19 cellular contexts compared by ENCODE assay signal in genomic region chr7:776381-776780, GRCh38. TPM values are rescaled to one million over a fixed set of nuclear protein-coding genes. Genes with fewer than 3 reads are reported as not detected.
A peak's percentile ranks its signal among the peaks of the same experiment; 100 is the strongest.
DNase-seq lines count a peak whose midpoint lies in the region; ATAC-seq, FAIRE-seq and TF ChIP-seq lines count a peak whose summit lies in the region.
"Had no signal": no experiment of that assay in that cellular context is flagged by ENCODE, and none has a peak within 500 bp of the region (broad histone marks: within the 10 kb centered on the region; RNA-seq: fewer than 3 reads in every experiment).

No MANE protein-coding gene starts in this region.

- no peak overlapping the region for H3K4me3 Mint-ChIP-seq in stimulated activated naive B cell treated with anti-CD40 and anti-IgM and Interleukin-4, amounts not matched to agents 10 μg/mL and 1 μg/mL and 100 μg/mL, for 72 hours
- no peak overlapping the region for H3K4me3 Mint-ChIP-seq in endothelial cell (ENCODE audit: unreplicated experiment)
- H3K4me3 Mint-ChIP-seq: CD4-positive, CD25-positive, alpha-beta regulatory T cell; CD8-positive, alpha-beta memory T cell had no signal

- no peak overlapping the region for H3K4me3 ChIP-seq in RWPE2 (ENCODE audit: severe bottlenecking)
- no peak overlapping the region for H3K4me3 ChIP-seq in kidney (ENCODE audit: low read length in 2 of 2)
- H3K4me3 ChIP-seq: HAP-1 had no signal

- no peaks in the 10 kb centered on the region for H3K27me3 Mint-ChIP-seq in stimulated activated naive B cell treated with anti-CD40 and anti-IgM and Interleukin-4, amounts not matched to agents 10 μg/mL and 1 μg/mL and 100 μg/mL, for 72 hours
- peaks cover 4% of the 10 kb centered on the region for H3K27me3 Mint-ChIP-seq in endothelial cell (ENCODE audit: unreplicated experiment)
- H3K27me3 Mint-ChIP-seq: CD4-positive, CD25-positive, alpha-beta regulatory T cell; CD8-positive, alpha-beta memory T cell had no signal

- no peaks in the 10 kb centered on the region for H3K4me1 Mint-ChIP-seq in stimulated activated naive B cell treated with anti-CD40 and anti-IgM and Interleukin-4, amounts not matched to agents 10 μg/mL and 1 μg/mL and 100 μg/mL, for 72 hours
- no peaks in the 10 kb centered on the region for H3K4me1 Mint-ChIP-seq in endothelial cell (ENCODE audit: unreplicated experiment)
- H3K4me1 Mint-ChIP-seq: CD8-positive, alpha-beta memory T cell had no signal

- H3K27ac Mint-ChIP-seq in stimulated activated naive B cell treated with anti-CD40 and anti-IgM and Interleukin-4, amounts not matched to agents 10 μg/mL and 1 μg/mL and 100 μg/mL, for 72 hours = peak overlapping the region; percentile 56
- H3K27ac Mint-ChIP-seq in endothelial cell (ENCODE audit: unreplicated experiment) = no peak overlapping the region
- H3K27ac Mint-ChIP-seq: CD8-positive, alpha-beta memory T cell had no signal

- DNase-seq in D341Med (ENCODE audit: low spot score) (peak; percentile 36), RWPE2 (ENCODE audit: low spot score) (peak; percentile 40), kidney (peak; percentile 49), endothelial cell (ENCODE audit: low spot score) (no peak)
- DNase-seq in stimulated activated naive B cell treated with anti-CD40 and anti-IgM and Interleukin-4, amounts not matched to agents 10 μg/mL and 1 μg/mL and 100 μg/mL, for 72 hours = no peak
- DNase-seq: ACHN; BE2C; C1 segment of cervical spinal cord; CD4-positive, CD25-positive, alpha-beta regulatory T cell; CD8-positive, alpha-beta memory T cell; COR-L47 had no signal

- intact Hi-C loops in kidney (cut with DNase I) = no loop called here

- H3K36me3 ChIP-seq in RWPE2 (ENCODE audit: low read depth) (peaks cover 46% of the 10 kb centered on the region), kidney (ENCODE audit: control insufficient read depth in 1 of 2, insufficient read depth in 2 of 2, low read length in 2 of 2) (peaks cover 11 to 12% of the 10 kb centered on the region in 2 donors)

- no peak overlapping the region for H3K27ac ChIP-seq in RWPE2 (ENCODE audit: poor library complexity, severe bottlenecking)
- H3K27ac ChIP-seq in kidney (ENCODE audit: low read depth in 2 of 2, low read length in 2 of 2) = no peak overlapping the region

- TF ChIP-seq CTCF in RWPE2 (IDR thresholded peaks at IDR 0.05; ENCODE audit: poor library complexity, severe bottlenecking) (no peak), kidney (IDR thresholded peaks at IDR 0.05; ENCODE audit: borderline replicate concordance, extremely low read depth, insufficient read depth) (no peak), endothelial cell (IDR thresholded peaks at IDR 0.05; ENCODE audit: unreplicated experiment) (no peak)

- FAIRE-seq in kidney (lab: Jason Lieb, UNC) = no peak
- FAIRE-seq: D721Med, G401.6, GM12892, GM18507, H1 had no signal

- H3K27me3 ChIP-seq in RWPE2 (ENCODE audit: insufficient read depth, poor library complexity, severe bottlenecking) = no peaks in the 10 kb centered on the region
- H3K27me3 ChIP-seq: BE2C had no signal

- no peak overlapping the region for H3K9ac ChIP-seq in kidney (ENCODE audit: low read length in 2 of 2)

- ATAC-seq in RWPE2 (ENCODE audit: low read depth) = no peak
- no peak for ATAC-seq in stimulated activated naive B cell treated with anti-CD40 and anti-IgM and Interleukin-4, amounts not matched to agents 10 μg/mL and 1 μg/mL and 100 μg/mL, for 72 hours (replicated peaks)
- ATAC-seq in GM18858 (IDR thresholded peaks at IDR 0.05; ENCODE audit: unreplicated experiment) = no peak
- no peak for ATAC-seq in HG02798 (IDR thresholded peaks at IDR 0.05; ENCODE audit: poor library complexity, unreplicated experiment)

- peaks cover 37 to 44% of the 10 kb centered on the region in 2 donors for H3K36me3 Mint-ChIP-seq in stimulated activated naive B cell treated with anti-CD40 and anti-IgM and Interleukin-4, amounts not matched to agents 10 μg/mL and 1 μg/mL and 100 μg/mL, for 72 hours
- H3K36me3 Mint-ChIP-seq in endothelial cell (ENCODE audit: low read depth, unreplicated experiment) = peaks cover 18% of the 10 kb centered on the region

- no peaks in the 10 kb centered on the region for H3K9me3 Mint-ChIP-seq in stimulated activated naive B cell treated with anti-CD40 and anti-IgM and Interleukin-4, amounts not matched to agents 10 μg/mL and 1 μg/mL and 100 μg/mL, for 72 hours
- H3K9me3 Mint-ChIP-seq in endothelial cell (ENCODE audit: unreplicated experiment) = no peaks in the 10 kb centered on the region
- H3K9me3 Mint-ChIP-seq: CD4-positive, CD25-positive, alpha-beta regulatory T cell; CD8-positive, alpha-beta memory T cell had no signal

- H3K4me1 ChIP-seq in RWPE2 (ENCODE audit: insufficient read depth, poor library complexity, severe bottlenecking) (no peaks in the 10 kb centered on the region), kidney (ENCODE audit: control insufficient read depth in 1 of 2, insufficient read depth in 1 of 2, low read depth in 1 of 2, low read length in 2 of 2) (peaks cover 10 to 13% of the 10 kb centered on the region in 2 donors)
- H3K4me1 ChIP-seq: HAP-1 had no signal

- H3K9me3 ChIP-seq in RWPE2 (ENCODE audit: severe bottlenecking) = no peaks in the 10 kb centered on the region
- no peaks in the 10 kb centered on the region for H3K9me3 ChIP-seq in kidney (ENCODE audit: control insufficient read depth in 1 of 2, low read length in 2 of 2)
- H3K9me3 ChIP-seq: BE2C, HAP-1 had no signal

RNA-seq across cellular contexts. Expression of gene PRKAR1B, which starts 49.3 kb away (rescaled TPM):
- 15.9 TPM for total RNA-seq in kidney
- 21.4 TPM for polyA plus RNA-seq in kidney (ENCODE audit: insufficient read depth, low read depth, low replicate concordance)
- 21.7 TPM for total RNA-seq in endothelial cell (ENCODE audit: unreplicated experiment)

RNA-seq across cellular contexts. Expression of gene DNAAF5, which starts 49.9 kb away (rescaled TPM):
- total RNA-seq in kidney (29.7 TPM), endothelial cell (ENCODE audit: unreplicated experiment) (30.7 TPM)
- polyA plus RNA-seq in kidney (ENCODE audit: insufficient read depth, low read depth, low replicate concordance) = 11.6 TPM

RNA-seq across cellular contexts. Expression of gene SUN1, which starts 55.9 kb away (rescaled TPM):
- total RNA-seq in kidney (168 TPM), endothelial cell (ENCODE audit: unreplicated experiment) (150 TPM)
- 40.4 TPM for polyA plus RNA-seq in kidney (ENCODE audit: insufficient read depth, low read depth, low replicate concordance)

Comparison
In these comparisons a context has a peak if more than half of its experiments do, and no peak if none do; other contexts are left out.
1. DNase-seq: peak in D341Med (single experiment), RWPE2 (single experiment) and kidney (single experiment); none in stimulated activated naive B cell treated with anti-CD40 and anti-IgM and Interleukin-4, amounts not matched to agents 10 μg/mL and 1 μg/mL and 100 μg/mL, for 72 hours (single experiment) and endothelial cell (single experiment).